Comparison of ENCODE assay signal across 2 cellular contexts in the genomic region with DNA sequence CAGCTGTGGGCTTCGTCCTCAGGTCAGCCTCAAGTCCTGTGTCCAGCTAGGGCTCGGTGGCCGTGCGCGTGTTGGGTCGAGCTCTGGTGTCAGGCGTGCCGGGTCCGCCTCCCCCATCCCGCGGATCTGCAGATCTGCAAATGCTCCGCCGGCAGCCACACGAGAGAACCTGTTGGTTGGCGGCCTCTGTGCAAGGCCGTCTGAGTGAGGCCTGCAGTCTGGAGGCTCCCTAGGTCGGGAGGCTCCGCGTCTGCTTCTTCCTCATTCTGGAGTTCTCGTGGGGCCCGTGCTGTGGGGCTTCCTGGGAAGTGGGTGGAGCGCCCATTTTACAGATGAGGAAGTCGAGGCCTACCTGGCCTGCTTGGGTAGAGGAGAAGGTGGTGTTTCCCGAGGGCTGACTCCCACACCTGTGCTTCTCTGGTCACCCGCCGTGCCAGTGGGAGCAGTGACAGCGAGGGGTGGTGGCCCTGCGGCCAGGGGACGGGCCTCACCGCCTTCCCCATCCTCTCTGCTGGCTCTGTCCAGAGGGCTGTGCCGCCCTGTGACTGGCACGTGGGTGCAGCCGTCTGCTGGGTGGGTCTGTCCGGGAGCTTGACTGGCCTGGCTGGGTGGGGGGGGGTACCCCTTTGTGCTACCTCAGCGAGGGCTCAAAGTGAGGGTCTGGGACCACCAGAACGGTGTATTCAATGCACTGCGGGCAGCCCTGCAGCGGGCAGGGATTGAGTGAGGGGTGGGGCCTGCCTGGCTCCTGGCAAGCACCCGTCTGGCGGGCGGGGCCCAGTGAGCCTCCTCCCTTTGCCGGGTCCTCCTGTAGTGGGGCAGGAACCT.
TF ChIP-seq lines count a peak whose summit lies in the region.

No MANE protein-coding gene starts in this region.

TF ChIP-seq in SK-N-SH, 30 proteins besides CTCF, POLR2A, EP300 and RAD21 (continued from another document):
- no peak for TF ChIP-seq PBX3 (IDR thresholded peaks at IDR 0.05)
- no peak for TF ChIP-seq GATA2 (CRISPR knock-in tag; IDR thresholded peaks at IDR 0.05)
- TF ChIP-seq TEAD4 (IDR thresholded peaks at IDR 0.05; ENCODE audit: borderline replicate concordance, insufficient read depth): no peak
- no peak for TF ChIP-seq SMC3 (IDR thresholded peaks at IDR 0.05; ENCODE audit: low read depth, low read length)
- TF ChIP-seq EZH2phosphoT487 (IDR thresholded peaks at IDR 0.05; ENCODE audit: borderline replicate concordance, low read depth): no peak
- TF ChIP-seq SIN3A (IDR thresholded peaks at IDR 0.05; ENCODE audit: borderline replicate concordance, low read depth, low read length): no peak
- no peak for TF ChIP-seq JUND (IDR thresholded peaks at IDR 0.05)
- no peak for TF ChIP-seq RXRA (IDR thresholded peaks at IDR 0.05; ENCODE audit: borderline replicate concordance, low read depth)
- no peak for TF ChIP-seq POLR2AphosphoS5 (IDR thresholded peaks at IDR 0.05; ENCODE audit: low read depth, low read length)
- TF ChIP-seq FOXM1 (IDR thresholded peaks at IDR 0.05; ENCODE audit: low read depth): no peak
- no peak for TF ChIP-seq RCOR1 (IDR thresholded peaks at IDR 0.05; ENCODE audit: low read length)
- TF ChIP-seq TCF12 (IDR thresholded peaks at IDR 0.05): no peak
- TF ChIP-seq ZBTB33 (IDR thresholded peaks at IDR 0.05; ENCODE audit: borderline replicate concordance, low read depth): no peak
- no peak for TF ChIP-seq REST (IDR thresholded peaks at IDR 0.05; ENCODE audit: low read depth, low read length)
- TF ChIP-seq MAX (IDR thresholded peaks at IDR 0.05; ENCODE audit: low read depth): no peak

TF ChIP-seq in SK-N-SH treated with all-trans-retinoic acid at 6 μM for 48 hours, 23 proteins besides CTCF, POLR2A, EP300 and RAD21 (continued from another document):
- TF ChIP-seq BACH2 (CRISPR knock-in tag; IDR thresholded peaks at IDR 0.05; ENCODE audit: borderline replicate concordance): no peak
- TF ChIP-seq ISL1 (CRISPR knock-in tag; IDR thresholded peaks at IDR 0.05): no peak
- no peak for TF ChIP-seq PATZ1 (CRISPR knock-in tag; IDR thresholded peaks at IDR 0.05; ENCODE audit: borderline replicate concordance)
- TF ChIP-seq, protein P1, sequence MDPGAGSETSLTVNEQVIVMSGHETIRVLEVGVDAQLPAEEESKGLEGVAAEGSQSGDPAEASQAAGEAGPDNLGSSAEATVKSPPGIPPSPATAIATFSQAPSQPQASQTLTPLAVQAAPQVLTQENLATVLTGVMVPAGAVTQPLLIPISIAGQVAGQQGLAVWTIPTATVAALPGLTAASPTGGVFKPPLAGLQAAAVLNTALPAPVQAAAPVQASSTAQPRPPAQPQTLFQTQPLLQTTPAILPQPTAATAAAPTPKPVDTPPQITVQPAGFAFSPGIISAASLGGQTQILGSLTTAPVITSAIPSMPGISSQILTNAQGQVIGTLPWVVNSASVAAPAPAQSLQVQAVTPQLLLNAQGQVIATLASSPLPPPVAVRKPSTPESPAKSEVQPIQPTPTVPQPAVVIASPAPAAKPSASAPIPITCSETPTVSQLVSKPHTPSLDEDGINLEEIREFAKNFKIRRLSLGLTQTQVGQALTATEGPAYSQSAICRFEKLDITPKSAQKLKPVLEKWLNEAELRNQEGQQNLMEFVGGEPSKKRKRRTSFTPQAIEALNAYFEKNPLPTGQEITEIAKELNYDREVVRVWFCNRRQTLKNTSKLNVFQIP (CRISPR knock-in tag; IDR thresholded peaks at IDR 0.05; ENCODE audit: borderline replicate concordance, low read depth): no peak
- TF ChIP-seq GLIS3 (CRISPR knock-in tag; IDR thresholded peaks at IDR 0.05): no peak
- TF ChIP-seq ZNF70 (CRISPR knock-in tag; IDR thresholded peaks at IDR 0.05): no peak
- TF ChIP-seq, protein P2, sequence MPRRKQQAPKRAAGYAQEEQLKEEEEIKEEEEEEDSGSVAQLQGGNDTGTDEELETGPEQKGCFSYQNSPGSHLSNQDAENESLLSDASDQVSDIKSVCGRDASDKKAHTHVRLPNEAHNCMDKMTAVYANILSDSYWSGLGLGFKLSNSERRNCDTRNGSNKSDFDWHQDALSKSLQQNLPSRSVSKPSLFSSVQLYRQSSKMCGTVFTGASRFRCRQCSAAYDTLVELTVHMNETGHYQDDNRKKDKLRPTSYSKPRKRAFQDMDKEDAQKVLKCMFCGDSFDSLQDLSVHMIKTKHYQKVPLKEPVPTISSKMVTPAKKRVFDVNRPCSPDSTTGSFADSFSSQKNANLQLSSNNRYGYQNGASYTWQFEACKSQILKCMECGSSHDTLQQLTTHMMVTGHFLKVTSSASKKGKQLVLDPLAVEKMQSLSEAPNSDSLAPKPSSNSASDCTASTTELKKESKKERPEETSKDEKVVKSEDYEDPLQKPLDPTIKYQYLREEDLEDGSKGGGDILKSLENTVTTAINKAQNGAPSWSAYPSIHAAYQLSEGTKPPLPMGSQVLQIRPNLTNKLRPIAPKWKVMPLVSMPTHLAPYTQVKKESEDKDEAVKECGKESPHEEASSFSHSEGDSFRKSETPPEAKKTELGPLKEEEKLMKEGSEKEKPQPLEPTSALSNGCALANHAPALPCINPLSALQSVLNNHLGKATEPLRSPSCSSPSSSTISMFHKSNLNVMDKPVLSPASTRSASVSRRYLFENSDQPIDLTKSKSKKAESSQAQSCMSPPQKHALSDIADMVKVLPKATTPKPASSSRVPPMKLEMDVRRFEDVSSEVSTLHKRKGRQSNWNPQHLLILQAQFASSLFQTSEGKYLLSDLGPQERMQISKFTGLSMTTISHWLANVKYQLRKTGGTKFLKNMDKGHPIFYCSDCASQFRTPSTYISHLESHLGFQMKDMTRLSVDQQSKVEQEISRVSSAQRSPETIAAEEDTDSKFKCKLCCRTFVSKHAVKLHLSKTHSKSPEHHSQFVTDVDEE (CRISPR knock-in tag; IDR thresholded peaks at IDR 0.05): no peak
